6 cellular contexts compared by ENCODE assay signal in the genomic region with DNA sequence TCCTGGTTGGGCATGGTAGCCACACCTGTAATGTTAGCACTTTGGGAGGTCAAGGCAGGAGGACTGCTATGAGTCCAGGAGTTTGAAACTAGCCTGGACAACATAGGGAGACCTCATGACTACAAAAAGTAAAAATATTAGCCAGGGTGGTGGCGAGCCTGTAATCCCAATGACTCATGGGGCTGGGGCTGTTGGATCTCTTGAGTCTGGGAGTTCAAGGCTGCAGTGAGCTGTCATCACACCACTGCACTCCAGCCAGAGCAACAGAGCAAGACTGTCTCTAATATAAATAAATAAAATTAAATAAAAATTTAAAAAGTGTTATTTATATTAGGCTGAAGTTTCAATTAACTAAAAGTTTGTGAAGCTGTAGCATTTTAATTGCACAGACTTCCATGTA.
"Had no signal": no experiment of that assay in that cellular context is flagged by ENCODE, and none has a peak within 500 bp of the region (broad histone marks: within the 10 kb centered on the region; RNA-seq: fewer than 3 reads in every experiment).

No MANE protein-coding gene starts in this region.

- FAIRE-seq: GM12878, GM12892, GM18507, GM19239 had no signal

- H3K4me3 ChIP-seq: GM12878 had no signal

- DNase-seq: GDM1, GF-D8 had no signal
